13 cellular contexts compared by ENCODE assay signal in genomic region chr9:87276327-87276841, GRCh38.
DNase-seq lines count a peak whose midpoint lies in the region; ATAC-seq and TF ChIP-seq lines count a peak whose summit lies in the region.
"Had no signal": no experiment of that assay in that cellular context is flagged by ENCODE, and none has a peak within 500 bp of the region (broad histone marks: within the 10 kb centered on the region; RNA-seq: fewer than 3 reads in every experiment).

No MANE protein-coding gene starts in this region.

- H3K4me1 Mint-ChIP-seq in activated naive CD4-positive, alpha-beta T cell treated with anti-CD3 and anti-CD28 coated beads for 36 hours (ENCODE audit: low read depth) = peaks cover 15% of the 10 kb centered on the region
- peaks cover 16% of the 10 kb centered on the region for H3K4me1 Mint-ChIP-seq in activated CD4-positive, alpha-beta memory T cell treated with anti-CD3 and anti-CD28 coated beads for 36 hours (ENCODE audit: low read depth)
- H3K4me1 Mint-ChIP-seq in type B pancreatic cell (ENCODE audit: unreplicated experiment) (peaks cover 51% of the 10 kb centered on the region), nephron progenitor cell (peaks cover 26% of the 10 kb centered on the region)
- H3K4me1 Mint-ChIP-seq: memory B cell had no signal

- intact Hi-C loops in activated naive CD4-positive, alpha-beta T cell treated with anti-CD3 and anti-CD28 coated beads for 36 hours (cut with micrococcal nuclease) = loop anchor here (1.0 to 2.0 kb wide), 2 partner anchors 153 to 330 kb away; partner anchors contain the start of gene GAS1
- intact Hi-C loops in activated CD4-positive, alpha-beta memory T cell treated with anti-CD3 and anti-CD28 coated beads for 36 hours (cut with micrococcal nuclease) = no loop called here

- peaks cover 13% of the 10 kb centered on the region for H3K27me3 Mint-ChIP-seq in activated naive CD4-positive, alpha-beta T cell treated with anti-CD3 and anti-CD28 coated beads for 36 hours (ENCODE audit: low read depth)
- peaks cover 5% of the 10 kb centered on the region for H3K27me3 Mint-ChIP-seq in activated CD4-positive, alpha-beta memory T cell treated with anti-CD3 and anti-CD28 coated beads for 36 hours
- H3K27me3 Mint-ChIP-seq in type B pancreatic cell = peaks cover 9% of the 10 kb centered on the region
- no peaks in the 10 kb centered on the region for H3K27me3 Mint-ChIP-seq in nephron progenitor cell (ENCODE audit: low read depth, poor library complexity)
- H3K27me3 Mint-ChIP-seq: memory B cell had no signal

- POLR2A ChIA-PET in activated CD4-positive, alpha-beta memory T cell treated with anti-CD3 and anti-CD28 coated beads for 36 hours (lab: Charles Lee) = no interaction called here

- peaks cover 15% of the 10 kb centered on the region for H3K4me1 ChIP-seq in foreskin keratinocyte
- H3K4me1 ChIP-seq: esophagus muscularis mucosa had no signal

- CTCF ChIA-PET in activated naive CD4-positive, alpha-beta T cell treated with anti-CD3 and anti-CD28 coated beads for 36 hours (lab: Charles Lee) = no interaction called here
- CTCF ChIA-PET in activated CD4-positive, alpha-beta memory T cell treated with anti-CD3 and anti-CD28 coated beads for 36 hours (lab: Charles Lee) = interaction anchor here (0.6 kb wide), 2 partner anchors 110 to 275 kb away, joined by 3 to 4 read pairs; no protein-coding TSS in a partner anchor

- no peaks in the 10 kb centered on the region for H3K9me3 Mint-ChIP-seq in activated naive CD4-positive, alpha-beta T cell treated with anti-CD3 and anti-CD28 coated beads for 36 hours
- no peaks in the 10 kb centered on the region for H3K9me3 Mint-ChIP-seq in activated CD4-positive, alpha-beta memory T cell treated with anti-CD3 and anti-CD28 coated beads for 36 hours
- peaks cover 4% of the 10 kb centered on the region for H3K9me3 Mint-ChIP-seq in type B pancreatic cell
- peaks cover 8% of the 10 kb centered on the region for H3K9me3 Mint-ChIP-seq in nephron progenitor cell
- H3K9me3 Mint-ChIP-seq: memory B cell had no signal

- no peaks in the 10 kb centered on the region for H3K36me3 Mint-ChIP-seq in activated naive CD4-positive, alpha-beta T cell treated with anti-CD3 and anti-CD28 coated beads for 36 hours (ENCODE audit: low read depth)
- H3K36me3 Mint-ChIP-seq in activated CD4-positive, alpha-beta memory T cell treated with anti-CD3 and anti-CD28 coated beads for 36 hours = no peaks in the 10 kb centered on the region
- H3K36me3 Mint-ChIP-seq in type B pancreatic cell (no peaks in the 10 kb centered on the region), nephron progenitor cell (ENCODE audit: low read depth) (peaks cover 5% of the 10 kb centered on the region)
- H3K36me3 Mint-ChIP-seq: memory B cell had no signal

- H3K27ac ChIP-seq in foreskin keratinocyte = peak overlapping the region; percentile 31
- H3K27ac ChIP-seq: esophagus muscularis mucosa had no signal

- H3K27me3 ChIP-seq in foreskin keratinocyte = no peaks in the 10 kb centered on the region
- H3K27me3 ChIP-seq: esophagus muscularis mucosa had no signal

- peak overlapping the region; percentile 70 for H3K27ac Mint-ChIP-seq in activated naive CD4-positive, alpha-beta T cell treated with anti-CD3 and anti-CD28 coated beads for 36 hours
- peak overlapping the region; percentile 13 for H3K27ac Mint-ChIP-seq in activated CD4-positive, alpha-beta memory T cell treated with anti-CD3 and anti-CD28 coated beads for 36 hours
- H3K27ac Mint-ChIP-seq in type B pancreatic cell = peak overlapping the region; percentile 26
- no peak overlapping the region for H3K27ac Mint-ChIP-seq in nephron progenitor cell
- H3K27ac Mint-ChIP-seq: memory B cell had no signal

- no peak for TF ChIP-seq CTCF in foreskin keratinocyte (conservative IDR thresholded peaks at IDR 0.05)
- no peak for TF ChIP-seq CTCF in type B pancreatic cell (conservative IDR thresholded peaks at IDR 0.05)
- no peak for TF ChIP-seq CTCF in nephron progenitor cell (IDR thresholded peaks at IDR 0.05)

- no peak overlapping the region for H3K4me3 Mint-ChIP-seq in activated naive CD4-positive, alpha-beta T cell treated with anti-CD3 and anti-CD28 coated beads for 36 hours
- H3K4me3 Mint-ChIP-seq in activated CD4-positive, alpha-beta memory T cell treated with anti-CD3 and anti-CD28 coated beads for 36 hours = no peak overlapping the region
- H3K4me3 Mint-ChIP-seq in type B pancreatic cell (no peak overlapping the region), nephron progenitor cell (no peak overlapping the region)
- H3K4me3 Mint-ChIP-seq: memory B cell had no signal

- peak; percentile 53 for ATAC-seq in foreskin keratinocyte
- ATAC-seq in HG03439 (IDR thresholded peaks at IDR 0.05; ENCODE audit: unreplicated experiment) = no peak
- ATAC-seq: sciatic nerve had no signal

- peak; percentile 8 for DNase-seq in activated naive CD4-positive, alpha-beta T cell treated with anti-CD3 and anti-CD28 coated beads for 36 hours
- no peak for DNase-seq in activated naive CD4-positive, alpha-beta T cell treated with anti-CD3 and anti-CD28 coated beads, Interleukin-2, amount 50 U/mL, for 16 hours
- no peak for DNase-seq in activated CD4-positive, alpha-beta memory T cell treated with anti-CD3 and anti-CD28 coated beads for 36 hours
- DNase-seq in foreskin keratinocyte (peak; percentile 46 to 73), type B pancreatic cell (ENCODE audit: extremely low spot score, unreplicated experiment) (no peak), NCI-H2029 (lab: John Stamatoyannopoulos, UW) (no peak), nephron progenitor cell (no peak)
- DNase-seq: NCI-H1105 treated with DMSO at 0.1 percent for 48 hours, OCI-M1 had no signal

Comparison
In these comparisons a context has a peak if more than half of its experiments do, and no peak if none do; other contexts are left out.
1. DNase-seq: peak in activated naive CD4-positive, alpha-beta T cell treated with anti-CD3 and anti-CD28 coated beads for 36 hours (single experiment) and foreskin keratinocyte (2 of 2); none in activated naive CD4-positive, alpha-beta T cell treated with anti-CD3 and anti-CD28 coated beads, Interleukin-2, amount 50 U/mL, for 16 hours (single experiment), activated CD4-positive, alpha-beta memory T cell treated with anti-CD3 and anti-CD28 coated beads for 36 hours (single experiment), type B pancreatic cell (single experiment), NCI-H2029 (single experiment) and nephron progenitor cell (single experiment).